In genomic region chr16:69424053-69424934, GRCh38 we compare ENCODE assay signal across 1 cellular context.
A peak's percentile ranks its signal among the peaks of the same experiment; 100 is the strongest.
TF ChIP-seq lines count a peak whose summit lies in the region.

A gene with protein sequence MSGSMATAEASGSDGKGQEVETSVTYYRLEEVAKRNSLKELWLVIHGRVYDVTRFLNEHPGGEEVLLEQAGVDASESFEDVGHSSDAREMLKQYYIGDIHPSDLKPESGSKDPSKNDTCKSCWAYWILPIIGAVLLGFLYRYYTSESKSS (plus strand): TSS chr16:69424619. CDS start chr16:69424684, 65 bp downstream.

TF ChIP-seq in HepG2, 621 proteins besides CTCF, POLR2A, EP300 and RAD21 (continued from another document and continues in another):
- peak; percentile 58; the same call in 1 of the 2 replicates for TF ChIP-seq SP5 (CRISPR knock-in tag; IDR thresholded peaks at IDR 0.05; ENCODE audit: borderline replicate concordance, low read depth)
- no peak; the same call in 1 of the 2 replicates for TF ChIP-seq ZNF619 (CRISPR knock-in tag; IDR thresholded peaks at IDR 0.05)
- TF ChIP-seq MIER2 (CRISPR knock-in tag; IDR thresholded peaks at IDR 0.05) = peak; percentile 37; the same call in 1 of the 2 replicates
- no peak for TF ChIP-seq FOXM1 (CRISPR knock-in tag; IDR thresholded peaks at IDR 0.05)
- no peak for TF ChIP-seq TEAD2 (CRISPR knock-in tag; IDR thresholded peaks at IDR 0.05)
- TF ChIP-seq SKIL (CRISPR knock-in tag; IDR thresholded peaks at IDR 0.05; ENCODE audit: borderline replicate concordance) = no peak
- TF ChIP-seq ADNP (CRISPR knock-in tag; IDR thresholded peaks at IDR 0.05) = peak; percentile 83
- TF ChIP-seq DRAP1 (CRISPR knock-in tag; IDR thresholded peaks at IDR 0.05) = peak; percentile 92
- peak; percentile 95; the same call in 1 of the 2 replicates for TF ChIP-seq ZNF839 (CRISPR knock-in tag; IDR thresholded peaks at IDR 0.05; ENCODE audit: borderline replicate concordance)
- no peak for TF ChIP-seq MAFK (conservative IDR thresholded peaks at IDR 0.05 in 1 of 2, IDR thresholded peaks at IDR 0.05 in 1 of 2; ENCODE audit: low read length in 2 of 2)
- TF ChIP-seq ZNF609 (CRISPR knock-in tag; IDR thresholded peaks at IDR 0.05; ENCODE audit: borderline replicate concordance) = 0 out of 2 replicates have a peak, but pooled peaks have one; percentile 50
- no peak; the same call in 1 of the 2 replicates for TF ChIP-seq ZFP90 (CRISPR knock-in tag; IDR thresholded peaks at IDR 0.05; ENCODE audit: borderline replicate concordance)
- TF ChIP-seq ZNF136 (CRISPR knock-in tag; IDR thresholded peaks at IDR 0.05; ENCODE audit: low read depth) = peak; percentile 71; the same call in 1 of the 2 replicates
- TF ChIP-seq ZC3H4 (CRISPR knock-in tag; IDR thresholded peaks at IDR 0.05; ENCODE audit: borderline replicate concordance) = peak; percentile 34; the same call in 1 of the 2 replicates
- no peak for TF ChIP-seq ZNF44 (CRISPR knock-in tag; IDR thresholded peaks at IDR 0.05)
- no peak for TF ChIP-seq SKI (IDR thresholded peaks at IDR 0.05; ENCODE audit: partially characterized antibody)
- peak; percentile 89 for TF ChIP-seq SPEN (CRISPR knock-in tag; IDR thresholded peaks at IDR 0.05; ENCODE audit: low read depth)
- no peak; the same call in 1 of the 2 replicates for TF ChIP-seq KLF6 (CRISPR knock-in tag; IDR thresholded peaks at IDR 0.05)
- TF ChIP-seq FOXK2 (IDR thresholded peaks at IDR 0.05) = no peak
- TF ChIP-seq ZNF879 (CRISPR knock-in tag; IDR thresholded peaks at IDR 0.05) = 0 out of 2 replicates have a peak, but pooled peaks have one; percentile 73
- TF ChIP-seq, protein P1, sequence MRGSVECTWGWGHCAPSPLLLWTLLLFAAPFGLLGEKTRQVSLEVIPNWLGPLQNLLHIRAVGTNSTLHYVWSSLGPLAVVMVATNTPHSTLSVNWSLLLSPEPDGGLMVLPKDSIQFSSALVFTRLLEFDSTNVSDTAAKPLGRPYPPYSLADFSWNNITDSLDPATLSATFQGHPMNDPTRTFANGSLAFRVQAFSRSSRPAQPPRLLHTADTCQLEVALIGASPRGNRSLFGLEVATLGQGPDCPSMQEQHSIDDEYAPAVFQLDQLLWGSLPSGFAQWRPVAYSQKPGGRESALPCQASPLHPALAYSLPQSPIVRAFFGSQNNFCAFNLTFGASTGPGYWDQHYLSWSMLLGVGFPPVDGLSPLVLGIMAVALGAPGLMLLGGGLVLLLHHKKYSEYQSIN (CRISPR knock-in tag; IDR thresholded peaks at IDR 0.05; ENCODE audit: borderline replicate concordance) = no peak
- TF ChIP-seq, protein P2, sequence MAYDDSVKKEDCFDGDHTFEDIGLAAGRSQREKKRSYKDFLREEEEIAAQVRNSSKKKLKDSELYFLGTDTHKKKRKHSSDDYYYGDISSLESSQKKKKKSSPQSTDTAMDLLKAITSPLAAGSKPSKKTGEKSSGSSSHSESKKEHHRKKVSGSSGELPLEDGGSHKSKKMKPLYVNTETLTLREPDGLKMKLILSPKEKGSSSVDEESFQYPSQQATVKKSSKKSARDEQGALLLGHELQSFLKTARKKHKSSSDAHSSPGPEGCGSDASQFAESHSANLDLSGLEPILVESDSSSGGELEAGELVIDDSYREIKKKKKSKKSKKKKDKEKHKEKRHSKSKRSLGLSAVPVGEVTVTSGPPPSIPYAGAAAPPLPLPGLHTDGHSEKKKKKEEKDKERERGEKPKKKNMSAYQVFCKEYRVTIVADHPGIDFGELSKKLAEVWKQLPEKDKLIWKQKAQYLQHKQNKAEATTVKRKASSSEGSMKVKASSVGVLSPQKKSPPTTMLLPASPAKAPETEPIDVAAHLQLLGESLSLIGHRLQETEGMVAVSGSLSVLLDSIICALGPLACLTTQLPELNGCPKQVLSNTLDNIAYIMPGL (CRISPR knock-in tag; IDR thresholded peaks at IDR 0.05; ENCODE audit: borderline replicate concordance in 1 of 2, low read depth in 1 of 2) = peak; percentile 88 to 96
- no peak for TF ChIP-seq ZFP36L1 (CRISPR knock-in tag; IDR thresholded peaks at IDR 0.05)
- TF ChIP-seq PTBP1 (IDR thresholded peaks at IDR 0.05; ENCODE audit: low read depth, low read length, poor library complexity, severe bottlenecking) = peak; percentile 26
- TF ChIP-seq TAF1 (CRISPR knock-in tag; IDR thresholded peaks at IDR 0.05) = peak; percentile 95
- TF ChIP-seq CREBL2 (CRISPR knock-in tag; IDR thresholded peaks at IDR 0.05; ENCODE audit: borderline replicate concordance) = 0 out of 2 replicates have a peak, but pooled peaks have one; percentile 42
- TF ChIP-seq ZNF274 (CRISPR knock-in tag; IDR thresholded peaks at IDR 0.05) = peak; percentile 40; the same call in 1 of the 2 replicates
- TF ChIP-seq ARID5B (CRISPR knock-in tag; IDR thresholded peaks at IDR 0.05) = peak; percentile 63
- TF ChIP-seq GTF2F1 (IDR thresholded peaks at IDR 0.05; ENCODE audit: low read length) = 0 out of 2 replicates have a peak, but pooled peaks have one; percentile 37
- no peak for TF ChIP-seq ZNF589 (CRISPR knock-in tag; conservative IDR thresholded peaks at IDR 0.05)
- TF ChIP-seq KDM4B (CRISPR knock-in tag; IDR thresholded peaks at IDR 0.05) = 0 out of 2 replicates have a peak, but pooled peaks have one; percentile 29
- peak; percentile 97 for TF ChIP-seq KMT2A (CRISPR knock-in tag; IDR thresholded peaks at IDR 0.05)
- TF ChIP-seq, protein P3, sequence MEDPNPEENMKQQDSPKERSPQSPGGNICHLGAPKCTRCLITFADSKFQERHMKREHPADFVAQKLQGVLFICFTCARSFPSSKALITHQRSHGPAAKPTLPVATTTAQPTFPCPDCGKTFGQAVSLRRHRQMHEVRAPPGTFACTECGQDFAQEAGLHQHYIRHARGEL (CRISPR knock-in tag; IDR thresholded peaks at IDR 0.05) = 0 out of 2 replicates have a peak, but pooled peaks have one; percentile 38
- TF ChIP-seq KLF11 (CRISPR knock-in tag; IDR thresholded peaks at IDR 0.05) = 0 out of 2 replicates have a peak, but pooled peaks have one; percentile 56
- 0 out of 2 replicates have a peak, but pooled peaks have one; percentile 57 for TF ChIP-seq AFF4 (CRISPR knock-in tag; IDR thresholded peaks at IDR 0.05)
- no peak for TF ChIP-seq LCORL (IDR thresholded peaks at IDR 0.05)
- peak; percentile 75 for TF ChIP-seq LCORL (CRISPR knock-in tag; IDR thresholded peaks at IDR 0.05)
- no peak for TF ChIP-seq KDM3A (CRISPR knock-in tag; IDR thresholded peaks at IDR 0.05; ENCODE audit: low read depth)
- TF ChIP-seq RFXAP (CRISPR knock-in tag; IDR thresholded peaks at IDR 0.05; ENCODE audit: borderline replicate concordance) = peak; percentile 78; the same call in 1 of the 2 replicates
- TF ChIP-seq, protein P4, sequence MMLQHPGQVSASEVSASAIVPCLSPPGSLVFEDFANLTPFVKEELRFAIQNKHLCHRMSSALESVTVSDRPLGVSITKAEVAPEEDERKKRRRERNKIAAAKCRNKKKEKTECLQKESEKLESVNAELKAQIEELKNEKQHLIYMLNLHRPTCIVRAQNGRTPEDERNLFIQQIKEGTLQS (CRISPR knock-in tag; IDR thresholded peaks at IDR 0.05) = 0 out of 2 replicates have a peak, but pooled peaks have one; percentile 23
- peak; percentile 39 for TF ChIP-seq MED1 (CRISPR knock-in tag; IDR thresholded peaks at IDR 0.05)
